ENCODE assay signal across 8 cellular contexts in the genomic region with DNA sequence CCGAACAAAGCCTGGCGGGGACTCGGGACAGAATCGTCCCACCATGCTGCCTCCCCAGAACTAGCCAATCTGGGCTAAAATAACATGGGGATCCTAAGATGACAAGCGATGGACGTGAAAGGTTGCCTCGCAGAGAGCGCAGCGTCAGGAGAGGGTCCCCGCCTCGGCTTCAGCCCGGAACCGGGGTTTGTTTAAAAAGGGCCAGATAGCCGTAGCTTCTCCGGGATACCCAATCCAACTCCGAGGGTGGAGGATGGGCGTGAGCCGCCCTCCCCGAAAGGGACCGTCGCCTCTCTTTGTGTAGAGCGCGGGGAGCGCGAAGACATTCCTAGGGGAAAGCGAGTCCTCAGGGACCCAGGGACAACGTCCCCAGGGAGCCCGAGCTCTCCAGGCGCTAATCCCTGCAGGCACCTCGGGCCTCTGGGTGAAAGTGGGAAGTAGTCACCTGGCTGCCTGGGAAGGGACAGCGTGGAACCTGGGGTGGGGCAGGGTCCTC. TPM values are rescaled to one million over a fixed set of nuclear protein-coding genes. Genes with fewer than 3 reads are reported as not detected.
DNase-seq lines count a peak whose midpoint lies in the region; ATAC-seq and TF ChIP-seq lines count a peak whose summit lies in the region.

No MANE protein-coding gene starts in this region.

- H3K9me3 Mint-ChIP-seq in HFFc6, result no peaks in the 10 kb centered on the region

- ATAC-seq in GM18873 (IDR thresholded peaks at IDR 0.05; ENCODE audit: low FRiP score, unreplicated experiment), result no peak

- 0% methylated on average over 31 of the region's 31 CpGs for WGBS in ectodermal cell, 2 experiments

- H3K27me3 ChIP-seq in ectodermal cell (ENCODE audit: control insufficient read depth, insufficient read depth, low read length, poor library complexity, severe bottlenecking) (no peaks in the 10 kb centered on the region), neural cell (ENCODE audit: insufficient read depth, low read depth, low read length) (no peaks in the 10 kb centered on the region)

- no peaks in the 10 kb centered on the region for H3K4me1 Mint-ChIP-seq in HFFc6 (ENCODE audit: low read depth)

- no peaks in the 10 kb centered on the region for H3K4me1 ChIP-seq in ectodermal cell (ENCODE audit: control insufficient read depth, insufficient read depth, low read length)

- no peaks in the 10 kb centered on the region for H3K36me3 Mint-ChIP-seq in HFFc6 (ENCODE audit: low read depth)

- H3K27ac ChIP-seq in ectodermal cell (ENCODE audit: insufficient read depth, low read depth, low read length, poor library complexity, severe bottlenecking), result peak overlapping the region; percentile 92
- peak overlapping the region; percentile 99 for H3K27ac ChIP-seq in neural cell (ENCODE audit: low read length)

- H3K9me3 ChIP-seq in ectodermal cell (ENCODE audit: control insufficient read depth, low read length), result no peaks in the 10 kb centered on the region
- H3K9me3 ChIP-seq in neural cell (ENCODE audit: low read length), result no peaks in the 10 kb centered on the region

- H3K4me3 ChIP-seq in ectodermal cell (ENCODE audit: insufficient read depth, low read depth, low read length) (peak overlapping the region; percentile 98), neural cell (ENCODE audit: low read length) (peak overlapping the region; percentile 99)

- H3K9me2 ChIP-seq in neural cell (ENCODE audit: insufficient read depth, low read length), result no peaks in the 10 kb centered on the region

- DNase-seq in NCI-H2196 (lab: John Stamatoyannopoulos, UW; ENCODE audit: unreplicated experiment), result peak; percentile 28
- no peak for DNase-seq in NCI-H2196 treated with DMSO at 0.1 percent for 48 hours (lab: John Stamatoyannopoulos, UW; ENCODE audit: unreplicated experiment)
- peak; percentile 78 for DNase-seq in NCI-H748 (lab: John Stamatoyannopoulos, UW; ENCODE audit: unreplicated experiment)
- no peak for DNase-seq in HFFc6
- DNase-seq in GM19238 (ENCODE audit: insufficient read length, low spot score), result no peak

- no peak for TF ChIP-seq EP300 in neural cell (conservative IDR thresholded peaks at IDR 0.05; ENCODE audit: poor library complexity, severe bottlenecking)

- peaks cover 46% of the 10 kb centered on the region for H3K79me2 ChIP-seq in neural cell (replicated peaks; ENCODE audit: insufficient read depth, low read length)

- H3K9ac ChIP-seq in neural cell (ENCODE audit: low read length), result peak overlapping the region; percentile 100

- no peak overlapping the region for H3K4me3 Mint-ChIP-seq in HFFc6

- H2AFZ ChIP-seq in neural cell (ENCODE audit: low read depth, low read length), result peak overlapping the region; percentile 33

- H3K27me3 Mint-ChIP-seq in HFFc6 (ENCODE audit: insufficient read depth), result peaks cover 46% of the 10 kb centered on the region

- no peaks in the 10 kb centered on the region for H3K36me3 ChIP-seq in ectodermal cell (ENCODE audit: control insufficient read depth, insufficient read depth, low read length)
- peaks cover 5% of the 10 kb centered on the region for H3K36me3 ChIP-seq in neural cell (ENCODE audit: insufficient read depth, low read length)

- peak overlapping the region; percentile 35 for H3K4me2 ChIP-seq in neural cell (ENCODE audit: low read length)

- H4K20me1 ChIP-seq in neural cell (ENCODE audit: insufficient read depth), result peaks cover 5% of the 10 kb centered on the region

- TF ChIP-seq CTCF in neural cell (IDR thresholded peaks at IDR 0.05; ENCODE audit: poor library complexity, severe bottlenecking) (no peak), HFFc6 (IDR thresholded peaks at IDR 0.05) (no peak)

- TF ChIP-seq RAD21 in neural cell (conservative IDR thresholded peaks at IDR 0.05), result no peak

- peaks cover 8% of the 10 kb centered on the region for H3F3A ChIP-seq in neural cell (ENCODE audit: insufficient read depth, low read length, poor library complexity, severe bottlenecking)

- no peak overlapping the region for H3K27ac Mint-ChIP-seq in HFFc6

TF ChIP-seq in neural cell, 6 proteins besides CTCF, POLR2A, EP300 and RAD21:
- TF ChIP-seq EZH2 (IDR thresholded peaks at IDR 0.05; ENCODE audit: borderline replicate concordance, insufficient read depth, low read length, poor library complexity, severe bottlenecking), result no peak
- TF ChIP-seq POLR2AphosphoS5 (IDR thresholded peaks at IDR 0.05), result peak; percentile 32
- TF ChIP-seq, protein P1, sequence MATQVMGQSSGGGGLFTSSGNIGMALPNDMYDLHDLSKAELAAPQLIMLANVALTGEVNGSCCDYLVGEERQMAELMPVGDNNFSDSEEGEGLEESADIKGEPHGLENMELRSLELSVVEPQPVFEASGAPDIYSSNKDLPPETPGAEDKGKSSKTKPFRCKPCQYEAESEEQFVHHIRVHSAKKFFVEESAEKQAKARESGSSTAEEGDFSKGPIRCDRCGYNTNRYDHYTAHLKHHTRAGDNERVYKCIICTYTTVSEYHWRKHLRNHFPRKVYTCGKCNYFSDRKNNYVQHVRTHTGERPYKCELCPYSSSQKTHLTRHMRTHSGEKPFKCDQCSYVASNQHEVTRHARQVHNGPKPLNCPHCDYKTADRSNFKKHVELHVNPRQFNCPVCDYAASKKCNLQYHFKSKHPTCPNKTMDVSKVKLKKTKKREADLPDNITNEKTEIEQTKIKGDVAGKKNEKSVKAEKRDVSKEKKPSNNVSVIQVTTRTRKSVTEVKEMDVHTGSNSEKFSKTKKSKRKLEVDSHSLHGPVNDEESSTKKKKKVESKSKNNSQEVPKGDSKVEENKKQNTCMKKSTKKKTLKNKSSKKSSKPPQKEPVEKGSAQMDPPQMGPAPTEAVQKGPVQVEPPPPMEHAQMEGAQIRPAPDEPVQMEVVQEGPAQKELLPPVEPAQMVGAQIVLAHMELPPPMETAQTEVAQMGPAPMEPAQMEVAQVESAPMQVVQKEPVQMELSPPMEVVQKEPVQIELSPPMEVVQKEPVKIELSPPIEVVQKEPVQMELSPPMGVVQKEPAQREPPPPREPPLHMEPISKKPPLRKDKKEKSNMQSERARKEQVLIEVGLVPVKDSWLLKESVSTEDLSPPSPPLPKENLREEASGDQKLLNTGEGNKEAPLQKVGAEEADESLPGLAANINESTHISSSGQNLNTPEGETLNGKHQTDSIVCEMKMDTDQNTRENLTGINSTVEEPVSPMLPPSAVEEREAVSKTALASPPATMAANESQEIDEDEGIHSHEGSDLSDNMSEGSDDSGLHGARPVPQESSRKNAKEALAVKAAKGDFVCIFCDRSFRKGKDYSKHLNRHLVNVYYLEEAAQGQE (IDR thresholded peaks at IDR 0.05; ENCODE audit: borderline replicate concordance), result no peak
- no peak for TF ChIP-seq SMC3 (conservative IDR thresholded peaks at IDR 0.05; ENCODE audit: poor library complexity)
- TF ChIP-seq TAF1 (IDR thresholded peaks at IDR 0.05; ENCODE audit: low read depth), result no peak
- no peak for TF ChIP-seq MXI1 (conservative IDR thresholded peaks at IDR 0.05; ENCODE audit: poor library complexity, severe bottlenecking)

RNA-seq across cellular contexts. Expression of a gene that starts 0.6 kb away (rescaled TPM):
- 642 TPM for polyA plus RNA-seq in ectodermal cell (2013, experiment 1 of 4)
- polyA plus RNA-seq in ectodermal cell (2013, experiment 2 of 4), result 622 TPM
- 602 TPM for polyA plus RNA-seq in ectodermal cell (2013, experiment 3 of 4)
- polyA plus RNA-seq in ectodermal cell (2013, experiment 4 of 4), result 640 TPM
- 1,994 and 2,264 TPM in 2 replicates for polyA plus RNA-seq in neural cell
- polyA minus RNA-seq in neural cell, result 1,714 and 1,764 TPM in 2 replicates
- total RNA-seq in HFFc6 (2021; fragmentation: NEBNext Ultra II Directional; extraction: Animal tissue kit (Norgen Biotek cat#: 25700)), result under 1 TPM in 2 of 6 experiments, not detected in 4; 0.11 to 0.19 TPM

RNA-seq across cellular contexts. Expression of a gene that starts 54.1 kb away (rescaled TPM):
- 24.3 TPM for polyA plus RNA-seq in ectodermal cell (2013, experiment 1 of 4)
- 18.1 TPM for polyA plus RNA-seq in ectodermal cell (2013, experiment 2 of 4)
- 18.2 TPM for polyA plus RNA-seq in ectodermal cell (2013, experiment 3 of 4)
- polyA plus RNA-seq in ectodermal cell (2013, experiment 4 of 4), result 20.2 TPM
- polyA plus RNA-seq in neural cell, result 15.8 and 21.9 TPM in 2 replicates
- polyA minus RNA-seq in neural cell, result 28.2 and 28.6 TPM in 2 replicates
- total RNA-seq in HFFc6 (2021; fragmentation: NEBNext Ultra II Directional; extraction: Animal tissue kit (Norgen Biotek cat#: 25700)), result 10 to 100 TPM; 17.0 to 22.7 (median 18.2) TPM

Comparison
In these comparisons a context has a peak if more than half of its experiments do, and no peak if none do; other contexts are left out.
1. DNase-seq: peak in NCI-H2196 (single experiment) and NCI-H748 (single experiment); none in NCI-H2196 treated with DMSO at 0.1 percent for 48 hours (single experiment), HFFc6 (single experiment) and GM19238 (single experiment).